13 cellular contexts compared by ENCODE assay signal in the genomic region with DNA sequence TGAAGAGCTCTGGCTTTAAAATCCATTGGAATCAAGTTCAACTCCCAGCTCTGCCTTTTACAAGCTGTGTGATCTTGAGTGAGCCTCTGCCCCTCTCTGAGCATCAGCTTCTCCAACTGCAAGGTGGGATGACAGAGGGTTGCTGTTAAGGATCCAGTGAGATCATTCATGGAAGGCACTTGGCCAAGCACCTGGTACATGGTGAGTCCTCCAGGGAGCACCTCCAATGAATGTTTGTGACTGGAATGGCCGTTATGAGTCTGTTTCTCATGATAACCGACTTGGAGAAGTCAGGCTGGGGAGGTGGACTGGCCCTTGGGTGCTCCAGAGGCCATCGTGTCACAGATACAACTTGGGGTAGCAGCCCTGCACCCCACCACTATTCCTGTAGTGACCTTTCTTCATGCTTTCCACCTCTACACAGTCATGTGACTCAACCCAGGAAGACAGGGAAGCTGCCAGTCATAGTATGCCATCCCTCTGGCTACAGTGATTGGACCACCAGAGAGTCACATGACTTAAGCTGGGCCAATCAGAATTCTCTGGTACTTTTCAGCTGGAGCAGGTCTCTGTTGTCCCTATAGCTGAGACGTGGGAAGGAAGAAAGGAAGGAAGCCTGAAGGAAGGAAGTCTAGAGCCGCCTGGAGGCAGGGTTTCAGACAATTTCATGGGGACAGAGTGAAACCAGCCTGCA. TPM values are rescaled to one million over a fixed set of nuclear protein-coding genes. Genes with fewer than 3 reads are reported as not detected.
DNase-seq lines count a peak whose midpoint lies in the region; ATAC-seq and TF ChIP-seq lines count a peak whose summit lies in the region.
"Had no signal": no experiment of that assay in that cellular context is flagged by ENCODE, and none has a peak within 500 bp of the region (broad histone marks: within the 10 kb centered on the region; RNA-seq: fewer than 3 reads in every experiment).

No MANE protein-coding gene starts in this region.

- WGBS in SK-N-SH (ENCODE audit: low lambda C conversion rate), result 48% methylated on average over 5 of the region's 5 CpGs

- H3K9me2 ChIP-seq in SK-N-SH, result no peaks in the 10 kb centered on the region

- no peak overlapping the region for H3K4me2 ChIP-seq in SK-N-SH

- no peaks in the 10 kb centered on the region for H3K27me3 ChIP-seq in SK-N-SH (ENCODE audit: insufficient read depth)
- H3K27me3 ChIP-seq: BLaER1 treated with 17β-estradiol and CSF1 and Interleukin-3, amounts not matched to agents 10 nM and 100 nM had no signal

- H4K20me1 ChIP-seq in SK-N-SH (ENCODE audit: insufficient read depth), result no peaks in the 10 kb centered on the region
- H4K20me1 ChIP-seq: BLaER1 treated with 17β-estradiol and CSF1 and Interleukin-3, amounts not matched to agents 10 nM and 100 nM had no signal

- no peaks in the 10 kb centered on the region for H3K79me2 ChIP-seq in SK-N-SH (ENCODE audit: insufficient read depth)

- no peak for TF ChIP-seq EP300 in SK-N-SH (IDR thresholded peaks at IDR 0.05; ENCODE audit: borderline replicate concordance in 1 of 2, low read depth in 1 of 2, low read length in 1 of 2)

- peaks cover 0 to 8% of the 10 kb centered on the region in 2 experiments; a peak in 1 of 4 replicates for H3K4me1 ChIP-seq in SK-N-SH (ENCODE audit: control insufficient read depth in 1 of 2, insufficient read depth in 2 of 2, low read depth in 1 of 2, low read length in 1 of 2)

- no peak overlapping the region for H3K27ac ChIP-seq in SK-N-SH (ENCODE audit: low read depth in 2 of 2, low read length in 1 of 2)
- H3K27ac ChIP-seq: BLaER1 treated with 17β-estradiol and CSF1 and Interleukin-3, amounts not matched to agents 10 nM and 100 nM had no signal

- DNase-seq in CMK (ENCODE audit: low read depth), result peak; percentile 55
- DNase-seq in HT-29 (ENCODE audit: low spot score), result peak; percentile 4
- no peak for DNase-seq in SK-N-SH
- peak; percentile 66 for DNase-seq in iPS-NIHi11 (ENCODE audit: low spot score)
- DNase-seq in dedifferentiated amniotic fluid mesenchymal stem cell (ENCODE audit: extremely low spot score), result no peak
- DNase-seq in stimulated activated CD4-positive, alpha-beta T cell treated with anti-CD3 and anti-CD28 coated beads, Interleukin-1b, Interleukin-23, amount 100 ng/mL, for 48 hours, result no peak
- DNase-seq in NCI-H146 (lab: John Stamatoyannopoulos, UW), result no peak
- DNase-seq: foreskin fibroblast; NCI-H524 treated with DMSO at 0.1 percent for 48 hours; SHP77 treated with DMSO at 0.1 percent for 48 hours; stimulated activated CD4-positive, alpha-beta T cell treated with anti-CD3 and anti-CD28 coated beads, Interleukin-2, amount 100 ng/mL, for 24 hours had no signal

- no peak for ATAC-seq in HG03108 (IDR thresholded peaks at IDR 0.05; ENCODE audit: unreplicated experiment)

- no peak overlapping the region for H3K4me3 ChIP-seq in SK-N-SH (ENCODE audit: low read depth in 2 of 2, low read length in 1 of 2)
- H3K4me3 ChIP-seq: BLaER1 treated with 17β-estradiol and CSF1 and Interleukin-3, amounts not matched to agents 10 nM and 100 nM had no signal

- CTCF ChIA-PET in SK-N-SH (lab: Yijun Ruan, JAX), result interaction anchor here (2.0 kb wide), 1 partner anchor 10 kb away, joined by 5 read pairs; no protein-coding TSS in a partner anchor

- no peaks in the 10 kb centered on the region for H3K36me3 ChIP-seq in SK-N-SH (replicated peaks in 1 of 2; ENCODE audit: control insufficient read depth in 1 of 2, insufficient read depth in 2 of 2, low read length in 1 of 2)
- H3K36me3 ChIP-seq: BLaER1 treated with 17β-estradiol and CSF1 and Interleukin-3, amounts not matched to agents 10 nM and 100 nM had no signal

- H2AFZ ChIP-seq in SK-N-SH (ENCODE audit: low read depth), result peak overlapping the region; percentile 27; the same call in 1 of the 2 replicates

- no peaks in the 10 kb centered on the region for H3K9me3 ChIP-seq in SK-N-SH

- H3F3A ChIP-seq in SK-N-SH (replicated peaks; ENCODE audit: insufficient read depth), result no peaks in the 10 kb centered on the region

- no peak for TF ChIP-seq RAD21 in SK-N-SH (IDR thresholded peaks at IDR 0.05; ENCODE audit: low read length)

- no peak for TF ChIP-seq CTCF in SK-N-SH (IDR thresholded peaks at IDR 0.05)

- POLR2A ChIA-PET in SK-N-SH (lab: Yijun Ruan, JAX), result no interaction called here

- H3K9ac ChIP-seq in SK-N-SH, result no peak overlapping the region
- H3K9ac ChIP-seq: BLaER1 treated with 17β-estradiol and CSF1 and Interleukin-3, amounts not matched to agents 10 nM and 100 nM had no signal

TF ChIP-seq in SK-N-SH, 30 proteins besides CTCF, POLR2A, EP300 and RAD21:
- peak; percentile 69; the same call in 1 of the 2 replicates for TF ChIP-seq USF1 (IDR thresholded peaks at IDR 0.05; ENCODE audit: borderline replicate concordance, low read depth)
- TF ChIP-seq, protein P1, sequence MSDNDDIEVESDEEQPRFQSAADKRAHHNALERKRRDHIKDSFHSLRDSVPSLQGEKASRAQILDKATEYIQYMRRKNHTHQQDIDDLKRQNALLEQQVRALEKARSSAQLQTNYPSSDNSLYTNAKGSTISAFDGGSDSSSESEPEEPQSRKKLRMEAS (IDR thresholded peaks at IDR 0.05; ENCODE audit: low read depth), result no peak

RNA-seq across cellular contexts. Expression of gene CUX2, which starts 32.9 kb away (rescaled TPM):
- not detected in 2 replicates for total RNA-seq in HT-29 (2014; rRNA removed; shearing (Covaris generic))
- polyA plus RNA-seq in SK-N-SH (2012; rRNA removed), result 0.07 and 0.08 TPM in 2 replicates
- 0.14 and 0.37 TPM in 2 replicates for polyA plus RNA-seq in SK-N-SH (2012; cell fraction: cytosol; rRNA removed)
- polyA plus RNA-seq in SK-N-SH (2012; cell fraction: nucleus; rRNA removed), result 0.08 and 0.18 TPM in 2 replicates

Comparison
In these comparisons a context has a peak if more than half of its experiments do, and no peak if none do; other contexts are left out.
1. DNase-seq: peak in CMK (single experiment), HT-29 (single experiment) and iPS-NIHi11 (single experiment); none in SK-N-SH (single experiment), dedifferentiated amniotic fluid mesenchymal stem cell (single experiment), stimulated activated CD4-positive, alpha-beta T cell treated with anti-CD3 and anti-CD28 coated beads, Interleukin-1b, Interleukin-23, amount 100 ng/mL, for 48 hours (single experiment) and NCI-H146 (single experiment).